In the genomic region with DNA sequence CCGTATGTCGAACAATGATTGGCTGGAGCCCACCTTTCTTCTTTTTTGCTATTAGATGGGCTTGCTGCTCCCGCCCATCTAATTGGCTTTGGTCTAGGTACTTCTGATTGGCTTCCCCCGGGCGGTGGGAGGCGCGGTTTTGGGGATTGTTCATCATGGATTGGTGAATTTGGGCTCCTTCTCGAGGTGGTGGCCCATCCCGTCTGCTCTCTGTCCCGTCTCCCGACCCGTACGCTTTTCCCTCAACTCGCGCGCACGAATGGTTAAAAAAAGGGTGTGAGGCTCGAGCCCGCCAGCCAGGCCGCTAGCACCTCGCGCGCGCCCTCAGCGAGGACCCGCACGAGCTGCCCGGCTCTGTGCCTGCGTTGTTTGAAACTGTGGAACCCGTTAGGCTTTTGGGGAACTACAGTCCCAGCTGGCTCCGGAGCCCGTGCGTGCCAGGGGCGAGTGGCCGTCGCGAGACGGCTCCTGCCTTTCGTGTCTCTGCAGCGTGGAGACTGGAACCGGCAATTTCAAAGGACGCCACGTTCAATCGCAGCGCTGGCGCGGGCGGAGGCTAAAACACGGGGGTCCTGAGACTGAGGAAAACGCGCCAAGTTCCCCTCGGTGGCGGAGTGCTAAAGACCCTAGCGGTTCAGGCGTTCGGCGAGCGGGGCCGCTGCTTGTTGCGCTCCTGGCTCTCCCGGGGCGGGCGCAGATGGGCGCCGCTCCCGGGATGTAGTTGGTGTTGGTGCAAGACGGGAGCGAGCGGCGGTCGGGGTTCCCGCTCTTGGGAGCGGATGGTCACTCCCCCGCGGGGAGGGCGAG, we compare ENCODE assay signal across 8 cellular contexts. TPM values are rescaled to one million over a fixed set of nuclear protein-coding genes. Genes with fewer than 3 reads are reported as not detected.
A peak's percentile ranks its signal among the peaks of the same experiment; 100 is the strongest.
DNase-seq lines count a peak whose midpoint lies in the region; ATAC-seq, FAIRE-seq and TF ChIP-seq lines count a peak whose summit lies in the region.

A gene with protein sequence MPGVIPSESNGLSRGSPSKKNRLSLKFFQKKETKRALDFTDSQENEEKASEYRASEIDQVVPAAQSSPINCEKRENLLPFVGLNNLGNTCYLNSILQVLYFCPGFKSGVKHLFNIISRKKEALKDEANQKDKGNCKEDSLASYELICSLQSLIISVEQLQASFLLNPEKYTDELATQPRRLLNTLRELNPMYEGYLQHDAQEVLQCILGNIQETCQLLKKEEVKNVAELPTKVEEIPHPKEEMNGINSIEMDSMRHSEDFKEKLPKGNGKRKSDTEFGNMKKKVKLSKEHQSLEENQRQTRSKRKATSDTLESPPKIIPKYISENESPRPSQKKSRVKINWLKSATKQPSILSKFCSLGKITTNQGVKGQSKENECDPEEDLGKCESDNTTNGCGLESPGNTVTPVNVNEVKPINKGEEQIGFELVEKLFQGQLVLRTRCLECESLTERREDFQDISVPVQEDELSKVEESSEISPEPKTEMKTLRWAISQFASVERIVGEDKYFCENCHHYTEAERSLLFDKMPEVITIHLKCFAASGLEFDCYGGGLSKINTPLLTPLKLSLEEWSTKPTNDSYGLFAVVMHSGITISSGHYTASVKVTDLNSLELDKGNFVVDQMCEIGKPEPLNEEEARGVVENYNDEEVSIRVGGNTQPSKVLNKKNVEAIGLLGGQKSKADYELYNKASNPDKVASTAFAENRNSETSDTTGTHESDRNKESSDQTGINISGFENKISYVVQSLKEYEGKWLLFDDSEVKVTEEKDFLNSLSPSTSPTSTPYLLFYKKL (plus strand): TSS at position 584 of the 807 bp plus-strand sequence. CDS start 2,819 bp downstream, outside the sequence.

- H3K4me3 ChIP-seq in OCI-LY7 (ENCODE audit: low read depth, low read length, poor library complexity, severe bottlenecking) (peak within 1 kb of the TSS; percentile 94), endothelial cell of umbilical vein (replicated peaks in 1 of 3; ENCODE audit: insufficient read depth in 1 of 3, low read depth in 1 of 3, low read length in 3 of 3) (peak within 1 kb of the TSS; percentile 73 to 95 (median 78))

- H4K20me1 ChIP-seq in OCI-LY7 (ENCODE audit: insufficient read depth, low read length): peaks cover 37% of the 10 kb centered on the region
- no peaks in the 10 kb centered on the region for H4K20me1 ChIP-seq in endothelial cell of umbilical vein (replicated peaks; ENCODE audit: control insufficient read depth, extremely low read depth, insufficient read depth, low read length)

- peak; percentile 43 for TF ChIP-seq POLR2A in endothelial cell of umbilical vein (IDR thresholded peaks at IDR 0.05; ENCODE audit: low read depth, low read length)

- H2AFZ ChIP-seq in OCI-LY7 (ENCODE audit: low read length): peak within 1 kb of the TSS; percentile 45; the same call in 1 of the 2 replicates
- H2AFZ ChIP-seq in endothelial cell of umbilical vein (ENCODE audit: low read depth, low read length): peak within 1 kb of the TSS; percentile 86

- POLR2A ChIA-PET in OCI-LY7 (lab: Charles Lee): interaction anchor here (0.6 to 1.4 kb wide), 3 partner anchors 11 to 280 kb away, joined by 3 to 4 read pairs (median 3); no protein-coding TSS in a partner anchor
- POLR2A ChIA-PET in endothelial cell of umbilical vein (lab: Charles Lee): no interaction called here

- BruUV-seq in OCI-LY7 (replicated peaks; lab: Mats Ljungman, UMichigan): no TSS peak
- BruUV-seq in endothelial cell of umbilical vein (replicated peaks; lab: Mats Ljungman, UMichigan): no TSS peak

- H3K36me3 ChIP-seq in OCI-LY7 (ENCODE audit: insufficient read depth, low read length) (peaks cover 37% of the 10 kb centered on the region), endothelial cell of umbilical vein (ENCODE audit: control insufficient read depth in 2 of 2, extremely low read depth in 1 of 2, insufficient read depth in 2 of 2, low read length in 2 of 2) (no peaks in the 10 kb centered on the region)

- ATAC-seq in GM21526 (IDR thresholded peaks at IDR 0.05; ENCODE audit: low FRiP score, unreplicated experiment): peak; percentile 81

- H3K9ac ChIP-seq in endothelial cell of umbilical vein (replicated peaks; ENCODE audit: extremely low read depth, insufficient read depth, low read length): peak within 1 kb of the TSS; percentile 96

- H3K9me1 ChIP-seq in endothelial cell of umbilical vein (replicated peaks; ENCODE audit: control insufficient read depth, extremely low read depth, insufficient read depth, low read length): no peaks in the 10 kb centered on the region

- H3K4me2 ChIP-seq in OCI-LY7 (ENCODE audit: low read length) (peak within 1 kb of the TSS; percentile 85), endothelial cell of umbilical vein (ENCODE audit: insufficient read depth, low read length) (peak within 1 kb of the TSS; percentile 96)

- no peak for TF ChIP-seq CTCF in OCI-LY7 (conservative IDR thresholded peaks at IDR 0.05; ENCODE audit: low read length)
- peak in 1 of 2 donors; percentile 7 for TF ChIP-seq CTCF in endothelial cell of umbilical vein (IDR thresholded peaks at IDR 0.05; ENCODE audit: extremely low read depth in 1 of 2, insufficient read depth in 1 of 2, low read depth in 1 of 2, low read length in 2 of 2)

- dilution Hi-C loops in endothelial cell of umbilical vein (cut with MboI; ENCODE audit: extremely low pct_ligation_motif_present, low sequenced_read_pairs): no loop called here

- no peaks in the 10 kb centered on the region for H3K9me2 ChIP-seq in OCI-LY7 (ENCODE audit: insufficient read depth, low read length)

- H3K9me3 ChIP-seq in OCI-LY7 (ENCODE audit: low read length): no peaks in the 10 kb centered on the region
- H3K9me3 ChIP-seq in endothelial cell of umbilical vein (replicated peaks; ENCODE audit: control insufficient read depth, insufficient read depth, low read length): no peaks in the 10 kb centered on the region

- H3K4me1 ChIP-seq in OCI-LY7 (ENCODE audit: insufficient read depth, low read length, poor library complexity, severe bottlenecking): peaks cover 44% of the 10 kb centered on the region
- H3K4me1 ChIP-seq in endothelial cell of umbilical vein (ENCODE audit: control insufficient read depth, extremely low read depth, insufficient read depth, low read length): peaks cover 13% of the 10 kb centered on the region

- peak; percentile 90 for DNase-seq in D341Med (ENCODE audit: low spot score)
- peak; percentile 91 for DNase-seq in HuH-7.5 (ENCODE audit: low spot score)
- peak; percentile 99 for DNase-seq in OCI-LY7 (ENCODE audit: low spot score)
- DNase-seq in activated T-cell treated with anti-CD3 and anti-CD28 coated beads for 1 hour (ENCODE audit: low read depth): peak; percentile 94
- DNase-seq in endothelial cell of umbilical vein (ENCODE audit: low read depth, low spot score): peak; percentile 100
- DNase-seq in middle frontal gyrus (ENCODE audit: extremely low spot score, low spot score): peak; percentile 97
- peak; percentile 92 to 95 for DNase-seq in stimulated activated CD8-positive, alpha-beta memory T cell treated with anti-CD3 and anti-CD28 coated beads, Interleukin-2, amount 100 ng/mL, for 48 hours (ENCODE audit: low read depth in 2 of 2)

- CTCF ChIA-PET in OCI-LY7 (lab: Charles Lee; ENCODE audit: unreplicated experiment): no interaction called here
- CTCF ChIA-PET in endothelial cell of umbilical vein (lab: Charles Lee): interaction anchor here (0.6 to 1.1 kb wide), 3 partner anchors 261 to 312 kb away, joined by 3 to 5 read pairs (median 4); no protein-coding TSS in a partner anchor

- intact Hi-C loops in OCI-LY7 (cut with micrococcal nuclease; ENCODE audit: unreplicated experiment) (loop anchor here (2.0 to 5.0 kb wide), 7 partner anchors 251 to 1391 kb away; partner anchors contain the start of genes ALG6, DOCK7, EFCAB7 and ITGB3BP), endothelial cell of umbilical vein (cut with micrococcal nuclease) (loop anchor here (1.0 to 5.0 kb wide), 4 partner anchors 253 to 686 kb away; no protein-coding TSS in a partner anchor)

- H3K27ac ChIP-seq in OCI-LY7 (ENCODE audit: low read depth, low read length, poor library complexity, severe bottlenecking): peak within 1 kb of the TSS; percentile 95
- H3K27ac ChIP-seq in endothelial cell of umbilical vein (ENCODE audit: insufficient read depth, low read depth, low read length): peak within 1 kb of the TSS; percentile 89

- no peaks in the 10 kb centered on the region for H3K27me3 ChIP-seq in endothelial cell of umbilical vein (ENCODE audit: control insufficient read depth in 2 of 2, insufficient read depth in 2 of 2, low read length in 2 of 2)

- peak; percentile 98 for FAIRE-seq in endothelial cell of umbilical vein (lab: Jason Lieb, UNC)

- H3K79me2 ChIP-seq in OCI-LY7 (ENCODE audit: insufficient read depth, low read depth, low read length): peaks cover 53% of the 10 kb centered on the region
- peaks cover 47% of the 10 kb centered on the region for H3K79me2 ChIP-seq in endothelial cell of umbilical vein (ENCODE audit: control insufficient read depth, insufficient read depth, low read length)

TF ChIP-seq in endothelial cell of umbilical vein, 7 proteins besides CTCF, POLR2A, EP300 and RAD21:
- TF ChIP-seq GATA2 (IDR thresholded peaks at IDR 0.05; ENCODE audit: insufficient read depth, insufficient read length, low read depth, low read length) (no peak), POLR2AphosphoS5 (IDR thresholded peaks at IDR 0.05; ENCODE audit: insufficient read depth, low read depth, low read length) (no peak), JUN (IDR thresholded peaks at IDR 0.05; ENCODE audit: borderline replicate concordance, insufficient read depth, insufficient read length, low read depth) (no peak)
- TF ChIP-seq, protein P1, sequence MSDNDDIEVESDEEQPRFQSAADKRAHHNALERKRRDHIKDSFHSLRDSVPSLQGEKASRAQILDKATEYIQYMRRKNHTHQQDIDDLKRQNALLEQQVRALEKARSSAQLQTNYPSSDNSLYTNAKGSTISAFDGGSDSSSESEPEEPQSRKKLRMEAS (IDR thresholded peaks at IDR 0.05; ENCODE audit: insufficient read depth, insufficient read length): peak; percentile 48
TF ChIP-seq in endothelial cell of umbilical vein: peak in this region for 1.

RNA-seq across cellular contexts. Expression of the gene that starts here (rescaled TPM):
- total RNA-seq in OCI-LY7 (2014; rRNA removed; shearing (Covaris generic)): 69.6 and 82.7 TPM in 2 replicates
- total RNA-seq in OCI-LY7 (2022) (96.6 and 100 TPM in 2 replicates), endothelial cell of umbilical vein (37.8 and 38.4 TPM in 2 replicates)
- 4.5 and 7.0 TPM in 2 replicates for polyA plus RNA-seq in endothelial cell of umbilical vein
- 9.3 and 10.6 TPM in 2 replicates for polyA plus RNA-seq in endothelial cell of umbilical vein (2011; cell fraction: cytosol; rRNA removed)
- 5.8 and 10.7 TPM in 2 replicates for polyA plus RNA-seq in endothelial cell of umbilical vein (2011; cell fraction: nucleus; rRNA removed)
- polyA plus RNA-seq in endothelial cell of umbilical vein (2012): 12.3 and 28.4 TPM in 2 replicates
- polyA minus RNA-seq in endothelial cell of umbilical vein: 5.3 and 6.4 TPM in 2 replicates
- polyA minus RNA-seq in endothelial cell of umbilical vein (2011; cell fraction: cytosol; rRNA and poly(A)+ RNA removed): 37.3 TPM
- polyA minus RNA-seq in endothelial cell of umbilical vein (2011; cell fraction: nucleus; rRNA and poly(A)+ RNA removed): 5.7 and 7.2 TPM in 2 replicates

Comparison
In these comparisons a context has a peak if more than half of its experiments do, and no peak if none do; other contexts are left out.
1. Peak in every context shown above with its lines: DNase-seq, ATAC-seq, H3K4me3 ChIP-seq and H3K27ac ChIP-seq.